24 cellular contexts compared by ENCODE assay signal in the genomic region with DNA sequence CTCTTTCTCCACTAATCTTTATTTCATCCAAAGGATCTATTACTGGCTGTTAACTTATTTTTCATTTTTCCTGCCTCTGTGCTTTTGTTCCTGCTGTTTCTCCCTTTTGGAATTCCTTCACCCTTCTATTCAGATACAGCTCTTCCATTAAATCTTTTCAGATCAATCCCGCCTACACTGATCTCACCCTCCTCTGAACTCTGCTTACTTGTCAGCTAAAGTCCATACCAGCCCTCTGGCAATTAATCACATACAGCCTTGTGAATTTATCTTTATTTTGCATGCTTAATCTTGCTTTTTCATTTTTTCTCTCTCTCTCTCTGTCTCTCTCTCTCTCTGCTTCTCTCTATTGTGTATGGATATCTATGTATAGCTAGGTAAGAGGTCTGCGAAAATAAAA.
"Had no signal": no experiment of that assay in that cellular context is flagged by ENCODE, and none has a peak within 500 bp of the region (broad histone marks: within the 10 kb centered on the region; RNA-seq: fewer than 3 reads in every experiment).

No MANE protein-coding gene starts in this region.

- H3K27ac Mint-ChIP-seq: activated CD8-positive, alpha-beta T cell treated with anti-CD3 and anti-CD28 coated beads, Interleukin-2, amount 10 ng/mL, durations not matched to agents 7 days and 5 days; activated naive CD4-positive, alpha-beta T cell treated with anti-CD3 and anti-CD28 coated beads for 36 hours; activated naive CD8-positive, alpha-beta T cell; activated T-helper 17 cell treated with anti-CD3 and anti-CD28 coated beads, Interleukin-2, amount 50 U/mL, for 72 hours; T-helper 1 cell treated with Interleukin-12 subunit alpha and Interleukin-12 subunit beta and Interleukin-4 antibody, amounts not matched to agents 30 μg/mL and 1 μg/mL, for 36 hours; WTC11 had no signal

- H3K4me1 ChIP-seq: breast epithelium had no signal

- H3K36me3 Mint-ChIP-seq: WTC11 had no signal

- H3K9me3 ChIP-seq: breast epithelium had no signal

- H3K27ac ChIP-seq: breast epithelium had no signal

- H3K4me3 Mint-ChIP-seq: activated CD8-positive, alpha-beta T cell treated with anti-CD3 and anti-CD28 coated beads, Interleukin-2, amount 10 ng/mL, durations not matched to agents 7 days and 5 days; activated naive CD4-positive, alpha-beta T cell treated with anti-CD3 and anti-CD28 coated beads for 36 hours; activated naive CD8-positive, alpha-beta T cell; activated T-helper 17 cell treated with anti-CD3 and anti-CD28 coated beads, Interleukin-2, amount 50 U/mL, for 72 hours; T-helper 1 cell treated with Interleukin-12 subunit alpha and Interleukin-12 subunit beta and Interleukin-4 antibody, amounts not matched to agents 30 μg/mL and 1 μg/mL, for 36 hours; WTC11 had no signal

- H3K4me3 ChIP-seq: breast epithelium had no signal

- H3K36me3 ChIP-seq: breast epithelium had no signal

- H3K27me3 ChIP-seq: breast epithelium had no signal

- DNase-seq: activated CD4-positive, alpha-beta T cell treated with anti-CD3 and anti-CD28 coated beads for 48 hours; activated CD4-positive, alpha-beta T cell treated with anti-CD3 and anti-CD28 coated beads, Interleukin-2, amount 50 U/mL, for 4 hours; activated CD4-positive, CD25-positive, alpha-beta regulatory T cell treated with anti-CD3 and anti-CD28 coated beads, Interleukin-2, amount 50 U/mL, for 72 hours; activated CD8-positive, alpha-beta T cell treated with anti-CD3 and anti-CD28 coated beads, Interleukin-2, amount 10 ng/mL, durations not matched to agents 7 days and 5 days; activated gamma-delta T cell; activated naive CD4-positive, alpha-beta T cell treated with anti-CD3 and anti-CD28 coated beads for 36 hours; activated T-cell treated with anti-CD3 and anti-CD28 coated beads, Interleukin-2, amount 50 U/mL, for 48 hours; anterior cingulate cortex; caudate nucleus; Kasumi-1; KBM-7; NCI-H1105 treated with DMSO at 0.1 percent for 48 hours; NCI-H146; NCI-H187 treated with DMSO at 0.1 percent for 48 hours; NCI-H2081 treated with DMSO at 0.1 percent for 48 hours; NCI-H446; NCI-H524; SHP77 treated with DMSO at 0.1 percent for 48 hours; T-helper 9 cell had no signal

- H3K9me3 Mint-ChIP-seq: activated naive CD4-positive, alpha-beta T cell treated with anti-CD3 and anti-CD28 coated beads for 36 hours; activated T-helper 17 cell treated with anti-CD3 and anti-CD28 coated beads, Interleukin-2, amount 50 U/mL, for 72 hours; T-helper 1 cell treated with Interleukin-12 subunit alpha and Interleukin-12 subunit beta and Interleukin-4 antibody, amounts not matched to agents 30 μg/mL and 1 μg/mL, for 36 hours; WTC11 had no signal

- ATAC-seq: activated CD8-positive, alpha-beta T cell treated with anti-CD3 and anti-CD28 coated beads, Interleukin-2, amount 10 ng/mL, durations not matched to agents 7 days and 5 days; WTC11 had no signal
